ENCODE assay signal across 9 cellular contexts in genomic region chr17:73642659-73643011, GRCh38. TPM values are rescaled to one million over a fixed set of nuclear protein-coding genes. Genes with fewer than 3 reads are reported as not detected.
A peak's percentile ranks its signal among the peaks of the same experiment; 100 is the strongest.
DNase-seq lines count a peak whose midpoint lies in the region; ATAC-seq and TF ChIP-seq lines count a peak whose summit lies in the region.
"Had no signal": no experiment of that assay in that cellular context is flagged by ENCODE, and none has a peak within 500 bp of the region (broad histone marks: within the 10 kb centered on the region; RNA-seq: fewer than 3 reads in every experiment).

No MANE protein-coding gene starts in this region.

- intact Hi-C loops in lower leg skin (cut with DNase I; ENCODE audit: low total_unique reads): no loop called here

- TF ChIP-seq POLR2A in lower leg skin (IDR thresholded peaks at IDR 0.05): no peak

- no peak for ATAC-seq in HG02884 (IDR thresholded peaks at IDR 0.05; ENCODE audit: unreplicated experiment)
- ATAC-seq in GM19463 (IDR thresholded peaks at IDR 0.05; ENCODE audit: unreplicated experiment): no peak

- no peaks in the 10 kb centered on the region for H3K9me3 ChIP-seq in ES-I3 (ENCODE audit: control insufficient read depth, insufficient read depth, low read length)

- DNase-seq in fibroblast of mammary gland (ENCODE audit: low read depth) (no peak), skeletal muscle cell (ENCODE audit: low read depth) (no peak), lower leg skin (ENCODE audit: low spot score in 2 of 2) (no peak), anterior cingulate cortex (lab: John Stamatoyannopoulos, UW) (no peak)
- DNase-seq: activated CD4-positive, CD25-positive, alpha-beta regulatory T cell had no signal

- no peaks in the 10 kb centered on the region for H3K36me3 ChIP-seq in ES-I3 (ENCODE audit: insufficient read depth, low read length)

- H3K4me3 ChIP-seq in fibroblast of mammary gland (ENCODE audit: control insufficient read depth, low read depth, low read length) (peak overlapping the region; percentile 44), skeletal muscle cell (ENCODE audit: low read depth, low read length) (peak overlapping the region; percentile 33), lower leg skin (ENCODE audit: low read depth, poor library complexity, severe bottlenecking) (no peak overlapping the region)

- H3K4me1 ChIP-seq in ES-I3 (ENCODE audit: insufficient read depth, low read length): peaks cover 40% of the 10 kb centered on the region

- TF ChIP-seq CTCF in VCaP (conservative IDR thresholded peaks at IDR 0.05) (no peak), fibroblast of mammary gland (conservative IDR thresholded peaks at IDR 0.05; ENCODE audit: control insufficient read depth, insufficient read depth, low read depth, low read length) (no peak), lower leg skin (IDR thresholded peaks at IDR 0.05) (no peak)

- H3K9ac ChIP-seq in ES-I3 (ENCODE audit: low read depth, low read length): peak overlapping the region; percentile 67; the same call in 1 of the 2 replicates

- 26 to 33% methylated on average over 12 of the region's 12 CpGs for WGBS in lower leg skin, 2 donors

- peak overlapping the region; percentile 35; the same call in 1 of the 2 replicates for H3K27ac ChIP-seq in VCaP

RNA-seq across cellular contexts. Expression of gene SDK2, which starts 1.6 kb away (rescaled TPM):
- total RNA-seq in lower leg skin: 1 to 10 TPM; 1.5 to 4.4 (median 1.6) TPM
